Comparison of ENCODE assay signal across 1 cellular context in the genomic region with DNA sequence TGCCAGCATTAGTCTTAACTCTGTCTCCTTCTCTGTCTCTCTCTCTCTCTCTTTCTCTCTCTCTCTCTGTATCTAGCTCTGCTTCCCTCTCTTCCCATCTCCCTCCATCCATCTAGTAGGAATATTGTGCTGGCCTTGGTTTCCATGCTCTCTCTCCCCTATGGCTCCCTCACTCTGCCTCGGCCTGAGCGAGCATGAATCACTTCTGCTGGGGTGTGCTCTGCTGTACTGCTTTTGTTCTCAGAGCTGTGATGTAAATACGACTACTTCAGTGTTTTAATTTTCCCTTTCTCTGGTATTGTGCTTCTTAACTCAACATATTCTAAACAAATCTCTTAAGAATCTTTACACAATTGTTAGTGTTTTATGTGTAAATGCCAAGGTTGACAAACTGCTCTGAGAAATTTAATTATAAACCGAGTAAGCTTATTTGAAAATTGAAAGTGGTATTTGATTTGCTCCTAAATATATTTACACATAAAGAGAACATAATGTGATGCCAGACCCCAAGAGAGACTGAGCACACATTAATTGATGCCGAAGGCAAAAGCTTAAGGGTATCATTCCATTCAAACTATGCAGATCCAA.
TF ChIP-seq lines count a peak whose summit lies in the region.

No MANE protein-coding gene starts in this region.

TF ChIP-seq in GM23338, 12 proteins besides CTCF, POLR2A, EP300 and RAD21 (continued from another document):
- TF ChIP-seq, protein P1, sequence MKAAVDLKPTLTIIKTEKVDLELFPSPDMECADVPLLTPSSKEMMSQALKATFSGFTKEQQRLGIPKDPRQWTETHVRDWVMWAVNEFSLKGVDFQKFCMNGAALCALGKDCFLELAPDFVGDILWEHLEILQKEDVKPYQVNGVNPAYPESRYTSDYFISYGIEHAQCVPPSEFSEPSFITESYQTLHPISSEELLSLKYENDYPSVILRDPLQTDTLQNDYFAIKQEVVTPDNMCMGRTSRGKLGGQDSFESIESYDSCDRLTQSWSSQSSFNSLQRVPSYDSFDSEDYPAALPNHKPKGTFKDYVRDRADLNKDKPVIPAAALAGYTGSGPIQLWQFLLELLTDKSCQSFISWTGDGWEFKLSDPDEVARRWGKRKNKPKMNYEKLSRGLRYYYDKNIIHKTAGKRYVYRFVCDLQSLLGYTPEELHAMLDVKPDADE (IDR thresholded peaks at IDR 0.05) = no peak
